ENCODE assay signal across 18 cellular contexts in genomic region chr14:21703357-21704339, GRCh38. TPM values are rescaled to one million over a fixed set of nuclear protein-coding genes. Genes with fewer than 3 reads are reported as not detected.
A peak's percentile ranks its signal among the peaks of the same experiment; 100 is the strongest.
DNase-seq lines count a peak whose midpoint lies in the region; ATAC-seq, FAIRE-seq and TF ChIP-seq lines count a peak whose summit lies in the region.
"Had no signal": no experiment of that assay in that cellular context is flagged by ENCODE, and none has a peak within 500 bp of the region (broad histone marks: within the 10 kb centered on the region; RNA-seq: fewer than 3 reads in every experiment).

No MANE protein-coding gene starts in this region.

- peaks cover 4% of the 10 kb centered on the region for H3K27me3 Mint-ChIP-seq in activated naive CD4-positive, alpha-beta T cell treated with anti-CD3 and anti-CD28 coated beads for 36 hours (ENCODE audit: low read depth)

- no TSS peak for BruUV-seq in OCI-LY7 (replicated peaks; lab: Mats Ljungman, UMichigan)

- TF ChIP-seq CTCF in OCI-LY7 (conservative IDR thresholded peaks at IDR 0.05; ENCODE audit: low read length) (no peak), fibroblast of villous mesenchyme (IDR thresholded peaks at IDR 0.05; ENCODE audit: insufficient read depth, low read depth, low read length) (no peak)

- H3K4me3 Mint-ChIP-seq in activated naive CD4-positive, alpha-beta T cell treated with anti-CD3 and anti-CD28 coated beads for 36 hours, result no peak overlapping the region
- H3K4me3 Mint-ChIP-seq: WTC11 had no signal

- H3K23ac ChIP-seq in neuronal stem cell (ENCODE audit: low read depth, low read length, poor library complexity), result no peak overlapping the region

- no peak overlapping the region for H3K9ac ChIP-seq in neuronal stem cell (ENCODE audit: low read depth, low read length, poor library complexity)
- H3K9ac ChIP-seq: GM23248, parathyroid adenoma had no signal

- WGBS in neuronal stem cell (ENCODE audit: extremely low coverage in 2 of 2, insufficient read length in 2 of 2, insufficient replicate concordance in 1 of 2), 2 donors, result no CpG with 5 or more reads among the region's 2 CpGs

- intact Hi-C loops in activated naive CD4-positive, alpha-beta T cell treated with anti-CD3 and anti-CD28 coated beads for 36 hours (cut with micrococcal nuclease), result loop anchor here (1.0 kb wide), 1 partner anchor 62 kb away; no protein-coding TSS in a partner anchor
- intact Hi-C loops in OCI-LY7 (cut with micrococcal nuclease; ENCODE audit: unreplicated experiment), result no loop called here

- H3K4ac ChIP-seq in neuronal stem cell (ENCODE audit: low read length), result no peak overlapping the region

- peaks cover 17% of the 10 kb centered on the region for H3K4me1 ChIP-seq in OCI-LY7 (ENCODE audit: insufficient read depth, low read length, poor library complexity, severe bottlenecking)
- H3K4me1 ChIP-seq in neuronal stem cell (ENCODE audit: control insufficient read depth in 2 of 2, insufficient read depth in 1 of 2, low read depth in 1 of 2, low read length in 2 of 2), result no peaks in the 10 kb centered on the region
- H3K4me1 ChIP-seq: parathyroid adenoma had no signal

- H2BK12ac ChIP-seq in neuronal stem cell (ENCODE audit: low read length), result no peak overlapping the region

- FAIRE-seq in GM12892 (lab: Jason Lieb, UNC) (no peak), GM12891 (lab: Jason Lieb, UNC) (no peak)

- no peak overlapping the region for H3K14ac ChIP-seq in neuronal stem cell (ENCODE audit: low read length)

- H3K9me3 ChIP-seq in OCI-LY7 (ENCODE audit: low read length), result no peaks in the 10 kb centered on the region
- H3K9me3 ChIP-seq in neuronal stem cell (replicated peaks in 1 of 2; ENCODE audit: control insufficient read depth in 2 of 2, insufficient read depth in 1 of 2, low read depth in 1 of 2, low read length in 2 of 2), result no peaks in the 10 kb centered on the region

- POLR2A ChIA-PET in OCI-LY7 (lab: Charles Lee), result interaction anchor here (0.5 to 1.5 kb wide), 8 partner anchors 8 to 1441 kb away, joined by 3 to 5 read pairs (median 3); partner anchors contain the start of gene OR4E2

- no peaks in the 10 kb centered on the region for H3K79me2 ChIP-seq in OCI-LY7 (ENCODE audit: insufficient read depth, low read depth, low read length)
- H3K79me2 ChIP-seq: parathyroid adenoma had no signal

- no peaks in the 10 kb centered on the region for H3K79me1 ChIP-seq in neuronal stem cell (ENCODE audit: low read depth, low read length)

- no peak overlapping the region for H3K18ac ChIP-seq in neuronal stem cell (ENCODE audit: low read length)

- CTCF ChIA-PET in activated naive CD4-positive, alpha-beta T cell treated with anti-CD3 and anti-CD28 coated beads for 36 hours (lab: Charles Lee), result interaction anchor here (0.9 to 1.3 kb wide), 3 partner anchors 9 to 63 kb away, joined by 3 to 9 read pairs (median 4); no protein-coding TSS in a partner anchor
- CTCF ChIA-PET in OCI-LY7 (lab: Charles Lee; ENCODE audit: unreplicated experiment), result no interaction called here

- no peak overlapping the region for H4K8ac ChIP-seq in neuronal stem cell (ENCODE audit: low read depth, low read length)

- ATAC-seq in stimulated activated naive CD8-positive, alpha-beta T cell treated with anti-CD3 and anti-CD28 coated beads, Interleukin-15, Interleukin-2, amounts not matched to agents 100 U/mL and 50 U/mL, for 24 hours, result peak; percentile 97
- ATAC-seq: PC-3, WTC11 had no signal

- H3K27ac Mint-ChIP-seq in activated naive CD4-positive, alpha-beta T cell treated with anti-CD3 and anti-CD28 coated beads for 36 hours, result peak overlapping the region; percentile 37
- H3K27ac Mint-ChIP-seq: WTC11 had no signal

- H2AK5ac ChIP-seq in neuronal stem cell (ENCODE audit: low read depth, low read length), result no peak overlapping the region

- H3K9me3 Mint-ChIP-seq in activated naive CD4-positive, alpha-beta T cell treated with anti-CD3 and anti-CD28 coated beads for 36 hours, result no peaks in the 10 kb centered on the region

- H3K27ac ChIP-seq in OCI-LY7 (ENCODE audit: low read depth, low read length, poor library complexity, severe bottlenecking), result no peak overlapping the region
- H3K27ac ChIP-seq in neuronal stem cell (replicated peaks; ENCODE audit: low read length), result no peak overlapping the region
- H3K27ac ChIP-seq: brain microvascular endothelial cell, GM23248, parathyroid adenoma had no signal

- no peak overlapping the region for H2BK15ac ChIP-seq in neuronal stem cell (ENCODE audit: low read length)

- no peaks in the 10 kb centered on the region for H4K20me1 ChIP-seq in OCI-LY7 (ENCODE audit: insufficient read depth, low read length)

- no peaks in the 10 kb centered on the region for H3K9me2 ChIP-seq in OCI-LY7 (ENCODE audit: insufficient read depth, low read length)

- H2BK5ac ChIP-seq in neuronal stem cell (ENCODE audit: low read length), result no peak overlapping the region

- H3K36me3 ChIP-seq in OCI-LY7 (ENCODE audit: insufficient read depth, low read length) (no peaks in the 10 kb centered on the region), neuronal stem cell (replicated peaks in 1 of 2; ENCODE audit: control insufficient read depth in 2 of 2, insufficient read depth in 2 of 2, low read length in 2 of 2) (no peaks in the 10 kb centered on the region)
- H3K36me3 ChIP-seq: brain microvascular endothelial cell had no signal

- no peak for TF ChIP-seq POLR2A in GM12892 (IDR thresholded peaks at IDR 0.05; ENCODE audit: low read depth, low read length)
- no peak for TF ChIP-seq POLR2A in GM12891 (IDR thresholded peaks at IDR 0.05; ENCODE audit: low read depth, low read length)

- DNase-seq in activated naive CD4-positive, alpha-beta T cell treated with anti-CD3 and anti-CD28 coated beads for 36 hours, result no peak
- DNase-seq in activated naive CD4-positive, alpha-beta T cell treated with anti-CD3 and anti-CD28 coated beads, Interleukin-2, amount 50 U/mL, for 16 hours, result no peak
- DNase-seq in OCI-LY7 (ENCODE audit: low spot score) (peak; percentile 4), fibroblast of villous mesenchyme (ENCODE audit: low read depth) (peak; percentile 39), neuronal stem cell (ENCODE audit: low spot score) (no peak), GM12892 (ENCODE audit: insufficient read length) (no peak), GM12891 (ENCODE audit: insufficient read length, low spot score) (no peak)
- DNase-seq in stimulated activated naive CD8-positive, alpha-beta T cell treated with anti-CD3 and anti-CD28 coated beads, Interleukin-15, Interleukin-2, amounts not matched to agents 100 U/mL and 50 U/mL, for 24 hours, result no peak
- DNase-seq: brain microvascular endothelial cell, GM23248, IMR-90, NCI-H1417 treated with DMSO at 0.1 percent for 48 hours, PC-3, trophoblast cell had no signal

- peak overlapping the region; percentile 38 for H3K4me2 ChIP-seq in OCI-LY7 (ENCODE audit: low read length)
- no peak overlapping the region for H3K4me2 ChIP-seq in neuronal stem cell (ENCODE audit: insufficient read depth, low read length, poor library complexity, severe bottlenecking)

- H4K91ac ChIP-seq in neuronal stem cell (ENCODE audit: low read depth, low read length, poor library complexity), result no peak overlapping the region

- H3K27me3 ChIP-seq in neuronal stem cell (ENCODE audit: control insufficient read depth in 3 of 3, insufficient read depth in 3 of 3, low read depth in 1 of 3, low read length in 3 of 3), result no peaks in the 10 kb centered on the region
- H3K27me3 ChIP-seq: brain microvascular endothelial cell had no signal

- H2AFZ ChIP-seq in OCI-LY7 (ENCODE audit: low read length) (no peak overlapping the region), neuronal stem cell (ENCODE audit: low read length) (no peak overlapping the region)
- H2AFZ ChIP-seq: GM23248, parathyroid adenoma had no signal

- H3K36me3 Mint-ChIP-seq in activated naive CD4-positive, alpha-beta T cell treated with anti-CD3 and anti-CD28 coated beads for 36 hours (ENCODE audit: low read depth), result no peaks in the 10 kb centered on the region
- H3K36me3 Mint-ChIP-seq: WTC11 had no signal

- H3K4me3 ChIP-seq in OCI-LY7 (ENCODE audit: low read depth, low read length, poor library complexity, severe bottlenecking) (no peak overlapping the region), fibroblast of villous mesenchyme (ENCODE audit: low read depth, low read length) (no peak overlapping the region), neuronal stem cell (ENCODE audit: low read length in 2 of 2) (no peak overlapping the region)
- H3K4me3 ChIP-seq: GM23248 had no signal

- H2BK120ac ChIP-seq in neuronal stem cell (ENCODE audit: low read depth, low read length), result no peak overlapping the region

- H3K4me1 Mint-ChIP-seq in activated naive CD4-positive, alpha-beta T cell treated with anti-CD3 and anti-CD28 coated beads for 36 hours (ENCODE audit: low read depth), result peaks cover 25% of the 10 kb centered on the region
- H3K4me1 Mint-ChIP-seq: WTC11 had no signal

TF ChIP-seq in GM12891, 5 proteins besides CTCF, POLR2A, EP300 and RAD21:
- TF ChIP-seq SPI1 (IDR thresholded peaks at IDR 0.05; ENCODE audit: low read depth, low read length) (no peak), POU2F2 (IDR thresholded peaks at IDR 0.05; ENCODE audit: low read depth, low read length) (no peak), TAF1 (IDR thresholded peaks at IDR 0.05; ENCODE audit: low read depth, low read length) (no peak), POLR2AphosphoS5 (IDR thresholded peaks at IDR 0.05; ENCODE audit: low read depth, low read length) (no peak)
TF ChIP-seq in GM12891: peak in this region for 0.

RNA-seq across cellular contexts. Expression of gene OR4E1, which starts 30.0 kb away (rescaled TPM):
- total RNA-seq in activated naive CD4-positive, alpha-beta T cell treated with anti-CD3 and anti-CD28 coated beads for 36 hours, result under 1 TPM; 0.10 to 0.14 TPM
- total RNA-seq in OCI-LY7 (2014; rRNA removed; shearing (Covaris generic)), result not detected in 2 replicates
- not detected in 2 replicates for total RNA-seq in OCI-LY7 (2022)
- total RNA-seq in fibroblast of villous mesenchyme, result not detected in 2 replicates
- not detected for polyA plus RNA-seq in neuronal stem cell (2013, experiment 1 of 2)
- polyA plus RNA-seq in neuronal stem cell (2013, experiment 2 of 2), result not detected
- polyA plus RNA-seq in GM12892 (2012; ENCODE audit: missing spikeins), result not detected
- not detected for polyA plus RNA-seq in GM12891 (2012; ENCODE audit: low read depth, missing spikeins)
- total RNA-seq: GM23248, IMR-90, mesenteric fat pad, NCI-H460, PC-3, WTC11 had no signal
- polyA plus RNA-seq: GM23248, IMR-90 had no signal

RNA-seq across cellular contexts. Expression of gene OR4E2, which starts 50.0 kb away (rescaled TPM):
- not detected for total RNA-seq in activated naive CD4-positive, alpha-beta T cell treated with anti-CD3 and anti-CD28 coated beads for 36 hours
- total RNA-seq in OCI-LY7 (2014; rRNA removed; shearing (Covaris generic)), result not detected in 2 replicates
- not detected in 2 replicates for total RNA-seq in OCI-LY7 (2022)
- total RNA-seq in fibroblast of villous mesenchyme, result not detected in 2 replicates
- not detected for polyA plus RNA-seq in neuronal stem cell (2013, experiment 1 of 2)
- polyA plus RNA-seq in neuronal stem cell (2013, experiment 2 of 2), result not detected
- not detected for polyA plus RNA-seq in GM12892 (2012; ENCODE audit: missing spikeins)
- not detected for polyA plus RNA-seq in GM12891 (2012; ENCODE audit: low read depth, missing spikeins)
- total RNA-seq: GM23248, IMR-90, mesenteric fat pad, NCI-H460, PC-3, WTC11 had no signal
- polyA plus RNA-seq: GM23248, IMR-90 had no signal

Comparison
In these comparisons a context has a peak if more than half of its experiments do, and no peak if none do; other contexts are left out.
1. DNase-seq: peak in OCI-LY7 (single experiment) and fibroblast of villous mesenchyme (single experiment); none in activated naive CD4-positive, alpha-beta T cell treated with anti-CD3 and anti-CD28 coated beads for 36 hours (single experiment), activated naive CD4-positive, alpha-beta T cell treated with anti-CD3 and anti-CD28 coated beads, Interleukin-2, amount 50 U/mL, for 16 hours (single experiment), stimulated activated naive CD8-positive, alpha-beta T cell treated with anti-CD3 and anti-CD28 coated beads, Interleukin-15, Interleukin-2, amounts not matched to agents 100 U/mL and 50 U/mL, for 24 hours (single experiment), neuronal stem cell (single experiment), GM12892 (single experiment) and GM12891 (single experiment).